Comparison of ENCODE assay signal across 8 cellular contexts in the genomic region with DNA sequence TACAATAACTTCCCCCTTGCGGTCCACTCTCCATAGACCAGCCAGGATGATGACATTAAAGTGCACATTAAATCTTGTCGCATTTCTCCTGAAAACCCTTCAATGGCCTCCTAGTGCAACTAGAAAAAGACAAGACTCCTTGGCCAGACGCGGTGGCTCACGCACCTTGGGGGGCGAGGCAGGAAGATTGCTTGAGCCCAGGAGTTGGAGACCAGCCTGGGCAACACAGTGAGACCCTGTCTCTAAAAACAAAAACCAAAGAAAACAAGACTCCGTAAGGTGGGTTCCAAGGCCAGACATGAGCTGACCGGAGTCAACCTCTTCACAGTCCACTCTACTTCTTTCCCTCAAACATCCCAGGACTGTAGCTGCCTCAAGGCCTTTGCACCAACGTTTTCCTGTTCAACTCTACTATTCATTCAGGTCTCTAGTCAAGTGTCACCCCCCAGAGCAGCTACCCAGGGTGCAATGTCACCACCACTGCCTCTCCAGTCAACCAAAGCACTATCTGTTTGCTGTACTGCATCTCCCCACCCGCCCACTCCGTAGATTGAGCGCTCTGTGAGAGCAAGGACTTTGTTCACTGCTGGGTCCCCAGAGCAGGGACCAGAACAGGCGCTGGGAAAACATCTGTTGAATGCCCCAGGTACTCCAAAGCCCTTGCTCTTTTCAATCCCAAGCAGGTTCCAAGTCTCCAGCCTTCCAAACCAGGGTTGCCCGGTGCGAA. TPM values are rescaled to one million over a fixed set of nuclear protein-coding genes. Genes with fewer than 3 reads are reported as not detected.
A peak's percentile ranks its signal among the peaks of the same experiment; 100 is the strongest.
DNase-seq lines count a peak whose midpoint lies in the region; ATAC-seq and TF ChIP-seq lines count a peak whose summit lies in the region.

No MANE protein-coding gene starts in this region.

- no peaks in the 10 kb centered on the region for H3K36me3 Mint-ChIP-seq in glutamatergic neuron (ENCODE audit: unreplicated experiment)

- H3K4me1 ChIP-seq in A673 (ENCODE audit: insufficient read depth, low read length, poor library complexity, severe bottlenecking): no peaks in the 10 kb centered on the region
- H3K4me1 ChIP-seq in skeletal muscle satellite cell (ENCODE audit: control insufficient read depth, insufficient read depth, low read length): peaks cover 16% of the 10 kb centered on the region

- H3K36me3 ChIP-seq in A673 (ENCODE audit: insufficient read depth, low read length, poor library complexity, severe bottlenecking): peaks cover 18% of the 10 kb centered on the region
- H3K36me3 ChIP-seq in skeletal muscle satellite cell (ENCODE audit: insufficient read depth, low read length): peaks cover 14% of the 10 kb centered on the region

- H3K4me3 ChIP-seq in A673 (ENCODE audit: low read depth, low read length, poor library complexity, severe bottlenecking) (peak overlapping the region; percentile 86), HL-60 (replicated peaks; ENCODE audit: insufficient read depth, low read length) (peak overlapping the region; percentile 80), skeletal muscle satellite cell (ENCODE audit: low read length) (peak overlapping the region; percentile 89)

- no peak for TF ChIP-seq CTCF in A673 (conservative IDR thresholded peaks at IDR 0.05; ENCODE audit: low read depth, low read length)
- no peak for TF ChIP-seq CTCF in HL-60 (IDR thresholded peaks at IDR 0.05; ENCODE audit: insufficient read depth, low read length)
- no peak for TF ChIP-seq CTCF in glutamatergic neuron (IDR thresholded peaks at IDR 0.05; ENCODE audit: partially characterized antibody, unreplicated experiment)

- peak overlapping the region; percentile 95 for H3K27ac ChIP-seq in A673 (ENCODE audit: low read depth, low read length, poor library complexity, severe bottlenecking)
- peak overlapping the region; percentile 75 for H3K27ac ChIP-seq in HL-60 (replicated peaks)

- peaks cover 3% of the 10 kb centered on the region for H3K9me3 Mint-ChIP-seq in glutamatergic neuron (ENCODE audit: unreplicated experiment)

- peaks cover 3% of the 10 kb centered on the region for H3K27me3 Mint-ChIP-seq in glutamatergic neuron (ENCODE audit: unreplicated experiment)

- BruUV-seq in A673 (replicated peaks; lab: Mats Ljungman, UMichigan): TSS peak; percentile 74

- H3K27ac Mint-ChIP-seq in glutamatergic neuron (ENCODE audit: unreplicated experiment): peak overlapping the region; percentile 99

- POLR2A ChIA-PET in A673 (lab: Charles Lee; ENCODE audit: low non-redundant PET): no interaction called here

- peak overlapping the region; percentile 99 for H3K4me3 Mint-ChIP-seq in glutamatergic neuron (ENCODE audit: unreplicated experiment)

- no peaks in the 10 kb centered on the region for H3K27me3 ChIP-seq in A673 (replicated peaks; ENCODE audit: insufficient read depth, low read depth, low read length, poor library complexity)
- no peaks in the 10 kb centered on the region for H3K27me3 ChIP-seq in HL-60 (ENCODE audit: insufficient read depth, poor library complexity, severe bottlenecking)
- H3K27me3 ChIP-seq in skeletal muscle satellite cell (ENCODE audit: control insufficient read depth, insufficient read depth, low read length): no peaks in the 10 kb centered on the region

- intact Hi-C loops in A673 (cut with micrococcal nuclease; ENCODE audit: unreplicated experiment): no loop called here

- DNase-seq in A673 (ENCODE audit: low spot score) (peak; percentile 14), HL-60 (ENCODE audit: low read depth in 1 of 2, low spot score in 1 of 2) (peak in 1 of 2 experiments; percentile 49), glutamatergic neuron (no peak), SK-N-DZ (ENCODE audit: low spot score) (no peak)
- peak; percentile 64 for DNase-seq in activated CD8-positive, alpha-beta memory T cell treated with anti-CD3 and anti-CD28 coated beads, Interleukin-2, amount 50 U/mL, for 48 hours

- peak; percentile 8 for ATAC-seq in GM19025 (IDR thresholded peaks at IDR 0.05; ENCODE audit: low read depth, unreplicated experiment)
- ATAC-seq in GM18861 (IDR thresholded peaks at IDR 0.05; ENCODE audit: unreplicated experiment): no peak

- CTCF ChIA-PET in A673 (lab: Charles Lee): interaction anchor here (0.5 to 0.7 kb wide), 4 partner anchors 29 to 631 kb away, joined by 3 to 6 read pairs (median 4); no protein-coding TSS in a partner anchor

- H3K9me3 ChIP-seq in A673 (ENCODE audit: low read depth, low read length, poor library complexity, severe bottlenecking) (no peaks in the 10 kb centered on the region), skeletal muscle satellite cell (replicated peaks; ENCODE audit: low read length) (no peaks in the 10 kb centered on the region)

- peaks cover 9% of the 10 kb centered on the region for H3K4me1 Mint-ChIP-seq in glutamatergic neuron (ENCODE audit: low read depth, unreplicated experiment)

- H3K9ac ChIP-seq in skeletal muscle satellite cell (ENCODE audit: low read depth, low read length): peak overlapping the region; percentile 95

- peak overlapping the region; percentile 91 for H3K4me2 ChIP-seq in skeletal muscle satellite cell (ENCODE audit: low read length)

RNA-seq across cellular contexts. Expression of a gene that starts 0.7 kb away (rescaled TPM):
- total RNA-seq in A673 (2021) (19.8 and 23.6 TPM in 2 replicates), glutamatergic neuron (ENCODE audit: unreplicated experiment) (16.9 TPM)
- 18.8 and 24.2 TPM in 2 replicates for total RNA-seq in skeletal muscle satellite cell (2012; rRNA removed)
- 49.1 and 51.6 TPM in 2 replicates for polyA plus RNA-seq in SK-N-DZ (2014; cell fraction: cytosol; rRNA removed)
- polyA plus RNA-seq in SK-N-DZ (2014; cell fraction: nucleus; rRNA removed): 28.3 and 37.1 TPM in 2 replicates

RNA-seq across cellular contexts. Expression of a gene that starts 1.1 kb away (rescaled TPM):
- total RNA-seq in A673 (2021): 107 and 119 TPM in 2 replicates
- 77.7 TPM for total RNA-seq in glutamatergic neuron (ENCODE audit: unreplicated experiment)
- 73.8 and 81.3 TPM in 2 replicates for total RNA-seq in skeletal muscle satellite cell (2012; rRNA removed)
- 98.6 and 126 TPM in 2 replicates for polyA plus RNA-seq in SK-N-DZ (2014; cell fraction: cytosol; rRNA removed)
- polyA plus RNA-seq in SK-N-DZ (2014; cell fraction: nucleus; rRNA removed): 87.0 and 107 TPM in 2 replicates

RNA-seq across cellular contexts. Expression of a gene that starts 46.3 kb away (rescaled TPM):
- total RNA-seq in A673 (2021): not detected in 2 replicates
- 14.6 TPM for total RNA-seq in glutamatergic neuron (ENCODE audit: unreplicated experiment)
- not detected in 2 replicates for total RNA-seq in skeletal muscle satellite cell (2012; rRNA removed)
- 0.07 and 0.29 TPM in 2 replicates for polyA plus RNA-seq in SK-N-DZ (2014; cell fraction: cytosol; rRNA removed)
- 0.03 and 0.05 TPM in 2 replicates for polyA plus RNA-seq in SK-N-DZ (2014; cell fraction: nucleus; rRNA removed)

Comparison
In these comparisons a context has a peak if more than half of its experiments do, and no peak if none do; other contexts are left out.
1. DNase-seq: peak in A673 (single experiment) and activated CD8-positive, alpha-beta memory T cell treated with anti-CD3 and anti-CD28 coated beads, Interleukin-2, amount 50 U/mL, for 48 hours (single experiment); none in glutamatergic neuron (single experiment) and SK-N-DZ (single experiment).
2. RNA of a gene that starts 46.3 kb away (total RNA-seq): 14.6 TPM in glutamatergic neuron (single experiment); not detected in A673; every median in the first group is over 10 times any median in the second.
3. Peak in every context shown above with its lines, with median percentiles within 50 percentile points of each other: H3K4me3 ChIP-seq.